8 cellular contexts compared by ENCODE assay signal in the genomic region with DNA sequence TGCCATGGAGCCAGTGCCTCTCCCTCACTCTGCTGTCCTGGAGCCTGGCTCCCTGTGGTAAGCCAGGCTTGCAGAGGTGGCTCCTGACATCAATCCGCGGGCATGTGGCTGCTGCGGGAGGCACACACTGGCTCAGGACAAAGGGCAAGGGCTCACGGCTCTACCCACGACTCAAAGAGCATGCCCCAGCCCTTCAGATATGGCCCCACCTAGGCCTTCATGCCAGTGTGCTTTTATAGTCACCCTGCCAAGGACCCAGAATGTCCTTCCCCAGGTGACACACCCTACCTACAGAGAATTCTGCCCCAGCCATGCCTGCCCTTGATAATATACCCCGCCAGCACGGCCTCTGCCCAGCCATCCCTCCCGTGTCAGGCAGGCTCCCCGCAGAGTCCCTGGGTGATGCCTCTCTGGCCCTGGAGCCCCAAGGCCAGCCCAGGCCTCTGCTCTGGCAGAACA. TPM values are rescaled to one million over a fixed set of nuclear protein-coding genes. Genes with fewer than 3 reads are reported as not detected.
A peak's percentile ranks its signal among the peaks of the same experiment; 100 is the strongest.
DNase-seq lines count a peak whose midpoint lies in the region; ATAC-seq and TF ChIP-seq lines count a peak whose summit lies in the region.

No MANE protein-coding gene starts in this region.

- peak; percentile 33 for DNase-seq in GM20000 (ENCODE audit: low spot score)
- no peak for DNase-seq in T-cell
- DNase-seq in progenitor cell of endocrine pancreas (ENCODE audit: low spot score, unreplicated experiment), result no peak
- DNase-seq in activated CD4-positive, CD25-positive, alpha-beta regulatory T cell treated with anti-CD3 and anti-CD28 coated beads, Interleukin-2, amount 50 U/mL, for 72 hours, result no peak
- DNase-seq in nucleus accumbens (lab: John Stamatoyannopoulos, UW), result no peak
- DNase-seq in GM10266 (ENCODE audit: extremely low spot score), result no peak
- DNase-seq in activated CD4-positive, alpha-beta T cell treated with anti-CD3 and anti-CD28 coated beads for 1 hour, result no peak

- no peaks in the 10 kb centered on the region for H3K9me3 ChIP-seq in gastroesophageal sphincter

- H3K36me3 Mint-ChIP-seq in T-cell, result peaks cover 3% of the 10 kb centered on the region
- peaks cover 5% of the 10 kb centered on the region for H3K36me3 Mint-ChIP-seq in progenitor cell of endocrine pancreas (ENCODE audit: insufficient read depth)

- no peaks in the 10 kb centered on the region for H3K9me3 Mint-ChIP-seq in T-cell
- H3K9me3 Mint-ChIP-seq in progenitor cell of endocrine pancreas (ENCODE audit: low read depth), result no peaks in the 10 kb centered on the region

- H3K36me3 ChIP-seq in gastroesophageal sphincter, result peaks cover 0 to 19% of the 10 kb centered on the region in 2 donors

- TF ChIP-seq EP300 in gastroesophageal sphincter (IDR thresholded peaks at IDR 0.05), result no peak

- TF ChIP-seq POLR2A in gastroesophageal sphincter (IDR thresholded peaks at IDR 0.05), result no peak

- peak overlapping the region; percentile 73 to 94 for H3K4me3 ChIP-seq in gastroesophageal sphincter

- CTCF ChIA-PET in T-cell (lab: Charles Lee), result no interaction called here

- H3K27me3 Mint-ChIP-seq in T-cell (no peaks in the 10 kb centered on the region), progenitor cell of endocrine pancreas (no peaks in the 10 kb centered on the region)

- H3K4me3 Mint-ChIP-seq in T-cell (peak overlapping the region; percentile 76 to 87 (median 84)), progenitor cell of endocrine pancreas (ENCODE audit: low read depth) (peak overlapping the region; percentile 86)

- H3K27me3 ChIP-seq in gastroesophageal sphincter, result no peaks in the 10 kb centered on the region

- peaks cover 0 to 64% (median 47%) of the 10 kb centered on the region in 3 donors for H3K4me1 ChIP-seq in gastroesophageal sphincter

- peaks cover 28 to 36% (median 36%) of the 10 kb centered on the region in 3 donors for H3K4me1 Mint-ChIP-seq in T-cell
- peaks cover 15% of the 10 kb centered on the region for H3K4me1 Mint-ChIP-seq in progenitor cell of endocrine pancreas (ENCODE audit: low read depth)

- peak overlapping the region; percentile 86 to 99 (median 96) for H3K27ac ChIP-seq in gastroesophageal sphincter

- TF ChIP-seq CTCF in GM20000 (IDR thresholded peaks at IDR 0.05; ENCODE audit: extremely low read depth, missing control alignments) (no peak), gastroesophageal sphincter (IDR thresholded peaks at IDR 0.05) (no peak), progenitor cell of endocrine pancreas (IDR thresholded peaks at IDR 0.05; ENCODE audit: unreplicated experiment) (no peak), GM10266 (IDR thresholded peaks at IDR 0.05; ENCODE audit: control insufficient read depth, insufficient read depth, low read depth, missing control alignments) (no peak)

- 50% methylated on average over 2 of the region's 9 CpGs; no CpG with 5 or more reads in 1 of the 2 donors for WGBS in gastroesophageal sphincter (ENCODE audit: low coverage in 1 of 2), 2 donors

- no peak for ATAC-seq in T-cell (replicated peaks in 1 of 4)
- ATAC-seq in gastroesophageal sphincter, result no peak

- peak overlapping the region; percentile 76 to 87 for H3K27ac Mint-ChIP-seq in T-cell
- H3K27ac Mint-ChIP-seq in progenitor cell of endocrine pancreas, result peak overlapping the region; percentile 84

- POLR2A ChIA-PET in T-cell (lab: Charles Lee), result no interaction called here

RNA-seq across cellular contexts. Expression of gene MGAT4B, which starts 1.6 kb away (rescaled TPM):
- total RNA-seq in T-cell (100 to 1,000 TPM; 119 to 159 (median 132) TPM), gastroesophageal sphincter (10 to 100 TPM; 42.5 to 58.5 (median 47.2) TPM), progenitor cell of endocrine pancreas (159 and 171 TPM in 2 replicates)

RNA-seq across cellular contexts. Expression of gene LTC4S, which starts 11.3 kb away (rescaled TPM):
- total RNA-seq in T-cell (10 to 100 TPM in 1 of 5 donors, 1 to 10 TPM in 4; 3.6 to 12.6 (median 8.1) TPM), gastroesophageal sphincter (1 to 10 TPM in 3 of 4 donors, not detected in 1; 7.5 to 8.8 (median 8.2) TPM), progenitor cell of endocrine pancreas (5.5 and 6.9 TPM in 2 replicates)

RNA-seq across cellular contexts. Expression of gene SQSTM1, which starts 15.6 kb away (rescaled TPM):
- total RNA-seq in T-cell, result 100 to 1,000 TPM; 220 to 327 (median 280) TPM
- total RNA-seq in gastroesophageal sphincter, result 100 to 1,000 TPM; 305 to 485 (median 408) TPM
- total RNA-seq in progenitor cell of endocrine pancreas, result 113 and 139 TPM in 2 replicates

RNA-seq across cellular contexts. Expression of gene MRNIP, which starts 53.5 kb away (rescaled TPM):
- total RNA-seq in T-cell (100 to 1,000 TPM in 3 of 5 donors, 10 to 100 TPM in 2; 54.1 to 119 (median 112) TPM), gastroesophageal sphincter (10 to 100 TPM; 17.9 to 50.6 (median 34.3) TPM), progenitor cell of endocrine pancreas (61.4 and 63.4 TPM in 2 replicates)
